In the genomic region with DNA sequence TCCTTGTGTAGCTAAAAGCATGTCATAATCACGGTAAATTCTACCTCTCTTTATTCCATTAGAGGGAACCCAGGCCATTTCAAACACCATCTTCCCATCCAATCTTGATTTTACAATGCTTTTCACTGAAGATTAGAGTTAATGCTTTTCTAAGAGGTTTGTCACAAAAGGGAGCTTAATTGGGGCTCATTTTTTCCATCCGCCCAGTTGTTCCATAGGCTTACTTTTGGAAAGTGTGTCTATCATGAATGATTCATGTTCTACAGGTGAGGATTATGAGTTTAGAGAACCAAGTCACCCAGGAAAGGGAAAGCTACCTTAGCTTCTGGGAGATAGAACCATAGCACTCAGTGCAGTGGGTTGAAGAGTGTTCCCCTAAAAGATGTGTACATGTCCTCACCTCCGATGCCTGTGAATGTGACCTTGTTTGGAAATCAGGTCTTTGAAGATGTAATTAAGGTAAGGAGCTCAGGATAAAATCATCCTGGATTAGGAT, we compare ENCODE assay signal across 12 cellular contexts.
"Had no signal": no experiment of that assay in that cellular context is flagged by ENCODE, and none has a peak within 500 bp of the region (broad histone marks: within the 10 kb centered on the region; RNA-seq: fewer than 3 reads in every experiment).

No MANE protein-coding gene starts in this region.

- H3K4me1 ChIP-seq: thyroid gland had no signal

- H3K4me3 Mint-ChIP-seq: effector memory CD8-positive, alpha-beta T cell; natural killer cell treated with Interleukin-12 subunit alpha and Interleukin-12 subunit beta and Interleukin-15 and Interleukin-18, amount 100 ng/mL, for 72 hours; T-helper 1 cell treated with Interleukin-12 subunit alpha and Interleukin-12 subunit beta and Interleukin-4 antibody, amounts not matched to agents 30 μg/mL and 1 μg/mL, for 36 hours had no signal

- H3K27ac ChIP-seq: thyroid gland, WERI-Rb-1 had no signal

- H3K27ac Mint-ChIP-seq: effector memory CD8-positive, alpha-beta T cell had no signal

- H3K9me3 ChIP-seq: thyroid gland had no signal

- ATAC-seq: effector memory CD8-positive, alpha-beta T cell; natural killer cell treated with Interleukin-12 subunit alpha and Interleukin-12 subunit beta and Interleukin-15 and Interleukin-18, amount 100 ng/mL, for 72 hours had no signal

- H3K27me3 ChIP-seq: thyroid gland had no signal

- DNase-seq: activated effector memory CD4-positive, alpha-beta T cell treated with Interleukin-2 at 50 U/mL for 16 hours; dermis blood vessel endothelial cell; effector memory CD8-positive, alpha-beta T cell; head of caudate nucleus; mesendoderm; nucleus accumbens; posterior cingulate gyrus; SIG-M5; thyroid gland; WERI-Rb-1 had no signal

- H3K36me3 ChIP-seq: thyroid gland, WERI-Rb-1 had no signal

- H3K4me3 ChIP-seq: thyroid gland had no signal
